In the genomic region with DNA sequence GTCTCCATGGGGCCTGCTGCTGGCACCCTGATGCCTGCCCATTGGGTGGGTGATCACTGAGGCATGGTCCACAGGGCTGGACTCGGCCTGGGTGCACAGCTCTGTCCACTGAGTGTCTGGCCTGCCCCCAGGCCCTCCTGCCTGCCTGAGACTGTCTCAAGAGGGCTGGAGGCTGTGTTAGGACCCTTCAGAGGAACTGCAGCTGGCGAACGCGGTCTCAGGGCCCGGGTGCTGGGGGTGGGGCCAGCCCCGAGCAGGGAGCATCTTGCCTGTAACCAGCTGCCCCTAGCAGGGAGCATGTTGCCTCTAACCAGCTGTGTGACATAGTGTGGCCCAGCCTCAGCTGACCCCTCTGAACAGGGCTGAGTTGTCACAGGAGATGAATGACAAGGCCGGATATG, we compare ENCODE assay signal across 1 cellular context.
TF ChIP-seq lines count a peak whose summit lies in the region.

No MANE protein-coding gene starts in this region.

TF ChIP-seq in IMR-90, 13 proteins besides CTCF, POLR2A, EP300 and RAD21 (continued from another document):
- TF ChIP-seq RCOR1 (IDR thresholded peaks at IDR 0.05; ENCODE audit: insufficient replicate concordance, low read length), result no peak
- no peak for TF ChIP-seq MAFK (IDR thresholded peaks at IDR 0.05; ENCODE audit: low read depth, low read length)
- TF ChIP-seq FOS (IDR thresholded peaks at IDR 0.05; ENCODE audit: low read depth, low read length), result no peak
- no peak for TF ChIP-seq NFE2L2 (IDR thresholded peaks at IDR 0.05; ENCODE audit: low read depth, low read length)
- TF ChIP-seq BHLHE40 (IDR thresholded peaks at IDR 0.05; ENCODE audit: low read depth, low read length), result no peak
- TF ChIP-seq, protein P1, sequence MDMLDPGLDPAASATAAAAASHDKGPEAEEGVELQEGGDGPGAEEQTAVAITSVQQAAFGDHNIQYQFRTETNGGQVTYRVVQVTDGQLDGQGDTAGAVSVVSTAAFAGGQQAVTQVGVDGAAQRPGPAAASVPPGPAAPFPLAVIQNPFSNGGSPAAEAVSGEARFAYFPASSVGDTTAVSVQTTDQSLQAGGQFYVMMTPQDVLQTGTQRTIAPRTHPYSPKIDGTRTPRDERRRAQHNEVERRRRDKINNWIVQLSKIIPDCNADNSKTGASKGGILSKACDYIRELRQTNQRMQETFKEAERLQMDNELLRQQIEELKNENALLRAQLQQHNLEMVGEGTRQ (IDR thresholded peaks at IDR 0.05; ENCODE audit: low read depth, low read length), result no peak
- TF ChIP-seq SMC3 (IDR thresholded peaks at IDR 0.05; ENCODE audit: low read depth, low read length), result no peak
